Comparison of ENCODE assay signal across 13 cellular contexts in the genomic region with DNA sequence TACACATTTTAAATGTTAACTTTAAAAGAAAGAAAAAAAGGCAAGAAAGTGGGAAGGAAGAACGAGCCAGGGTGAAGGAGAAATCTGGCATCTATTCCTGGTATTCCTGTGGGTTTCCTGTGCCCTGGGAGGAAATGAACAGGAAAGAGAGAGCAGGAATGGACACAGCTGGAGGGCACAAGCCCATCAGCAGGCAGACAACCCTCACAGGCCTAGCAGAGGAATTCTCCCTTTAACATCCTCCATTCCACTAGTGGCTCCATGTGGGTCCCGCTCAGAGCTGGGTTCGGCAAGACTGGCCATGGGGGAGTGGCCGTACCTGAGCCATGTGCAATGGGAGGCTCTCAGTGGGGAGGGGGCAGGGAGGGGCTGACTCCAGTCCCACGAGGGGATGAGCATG. TPM values are rescaled to one million over a fixed set of nuclear protein-coding genes. Genes with fewer than 3 reads are reported as not detected.
DNase-seq lines count a peak whose midpoint lies in the region; ATAC-seq and TF ChIP-seq lines count a peak whose summit lies in the region.
"Had no signal": no experiment of that assay in that cellular context is flagged by ENCODE, and none has a peak within 500 bp of the region (broad histone marks: within the 10 kb centered on the region; RNA-seq: fewer than 3 reads in every experiment).

No MANE protein-coding gene starts in this region.

- H3K79me2 ChIP-seq in DND-41 (ENCODE audit: insufficient read depth, low read length) = peaks cover 2% of the 10 kb centered on the region; the same call in 1 of the 2 replicates

- H3K4me3 ChIP-seq in DND-41 (ENCODE audit: low read depth in 1 of 2, low read length in 2 of 2) (no peak overlapping the region), skin epidermis (no peak overlapping the region), H7 (ENCODE audit: insufficient read depth, low read depth, low read length) (no peak overlapping the region)

- no peak overlapping the region for H3K4me2 ChIP-seq in DND-41 (ENCODE audit: insufficient read depth, low read length)

- H2AFZ ChIP-seq in DND-41 (ENCODE audit: low read depth, low read length) = no peak overlapping the region

- ATAC-seq in DND-41 (ENCODE audit: insufficient read depth, low read depth) (no peak), GM19467 (IDR thresholded peaks at IDR 0.05; ENCODE audit: unreplicated experiment) (no peak)
- ATAC-seq: HCT116 had no signal

- H3K9ac ChIP-seq in DND-41 (ENCODE audit: low read depth, low read length) = no peak overlapping the region

- H4K20me1 ChIP-seq in DND-41 (ENCODE audit: insufficient read depth, low read length) = no peaks in the 10 kb centered on the region

- H3K27me3 ChIP-seq in DND-41 (ENCODE audit: insufficient read depth, low read length, poor library complexity) (no peaks in the 10 kb centered on the region), layer of hippocampus (ENCODE audit: control insufficient read depth, insufficient read depth, low read length) (no peaks in the 10 kb centered on the region), H7 (ENCODE audit: control insufficient read depth, insufficient read depth, low read length) (no peaks in the 10 kb centered on the region)

- DNase-seq in DND-41 (no peak), H7 (no peak), NCI-H2029 treated with DMSO at 0.1 percent for 48 hours (lab: John Stamatoyannopoulos, UW) (no peak), putamen (ENCODE audit: low spot score) (no peak)
- DNase-seq: anterior cingulate cortex, DMS153, NCI-H1694, nephron progenitor cell had no signal

- peaks cover 70% of the 10 kb centered on the region for H3K4me1 ChIP-seq in DND-41 (ENCODE audit: insufficient read depth, low read length)

- no peak for TF ChIP-seq CTCF in DND-41 (IDR thresholded peaks at IDR 0.05; ENCODE audit: borderline replicate concordance, extremely low read depth, low read length, poor library complexity, severe bottlenecking)
- no peak for TF ChIP-seq CTCF in VCaP (conservative IDR thresholded peaks at IDR 0.05)

- H3K27ac ChIP-seq in DND-41 (ENCODE audit: low read length) = peak overlapping the region; percentile 99
- H3K27ac ChIP-seq in VCaP = peak overlapping the region; percentile 98; the same call in 1 of the 2 replicates
- H3K27ac ChIP-seq in layer of hippocampus (ENCODE audit: low read depth, low read length) = peak overlapping the region; percentile 80
- peak overlapping the region; percentile 8 to 99 (median 78) for H3K27ac ChIP-seq in skin epidermis

- H3K36me3 ChIP-seq in DND-41 (ENCODE audit: insufficient read depth, low read length) (peaks cover 16% of the 10 kb centered on the region; the same call in 1 of the 2 replicates), H7 (replicated peaks; ENCODE audit: control insufficient read depth, insufficient read depth, low read length) (no peaks in the 10 kb centered on the region)

- no peaks in the 10 kb centered on the region for H3K9me3 ChIP-seq in DND-41 (ENCODE audit: insufficient read depth, low read length, severe bottlenecking)

RNA-seq across cellular contexts. Expression of a gene that starts 30.4 kb away (rescaled TPM):
- total RNA-seq in H7 (2014; rRNA removed; shearing (Covaris generic)) = 7.9 and 10.1 TPM in 2 replicates

RNA-seq across cellular contexts. Expression of a gene that starts 32.9 kb away (rescaled TPM):
- total RNA-seq in H7 (2014; rRNA removed; shearing (Covaris generic)) = 34.7 and 35.0 TPM in 2 replicates

RNA-seq across cellular contexts. Expression of a gene that starts 46.8 kb away (rescaled TPM):
- total RNA-seq in H7 (2014; rRNA removed; shearing (Covaris generic)) = 1.4 and 2.1 TPM in 2 replicates

RNA-seq across cellular contexts. Expression of a gene that starts 59.8 kb away (rescaled TPM):
- 0.48 TPM in 1 of 2 replicates, not detected in the other for total RNA-seq in H7 (2014; rRNA removed; shearing (Covaris generic))
